Comparison of ENCODE assay signal across 2 cellular contexts in genomic region chr19:54433697-54434096, GRCh38.
TF ChIP-seq lines count a peak whose summit lies in the region.

No MANE protein-coding gene starts in this region.

TF ChIP-seq in HEK293, 187 proteins besides CTCF, POLR2A, EP300 and RAD21:
- 0 out of 2 replicates have a peak, but pooled peaks have one; percentile 11 for TF ChIP-seq ZNF768 (tag by site-specific recombination; IDR thresholded peaks at IDR 0.05)
- no peak for TF ChIP-seq ZNF76 (tag by site-specific recombination; IDR thresholded peaks at IDR 0.05; ENCODE audit: borderline replicate concordance, low read depth)

TF ChIP-seq in K562, 482 proteins besides CTCF, POLR2A, EP300 and RAD21:
- TF ChIP-seq COPS2 (conservative IDR thresholded peaks at IDR 0.05) (no peak), ZNF707 (CRISPR knock-in tag; conservative IDR thresholded peaks at IDR 0.05) (no peak), ELF4 (CRISPR knock-in tag; IDR thresholded peaks at IDR 0.05) (no peak), CBX8 (IDR thresholded peaks at IDR 0.05; ENCODE audit: borderline replicate concordance, extremely low read depth, low read depth, low read length, poor library complexity, severe bottlenecking) (no peak), VEZF1 (CRISPR knock-in tag; IDR thresholded peaks at IDR 0.05) (no peak), KDM5B (IDR thresholded peaks at IDR 0.05; ENCODE audit: insufficient replicate concordance, low read depth, low read length) (peak; percentile 11)
